8 cellular contexts compared by ENCODE assay signal in genomic region chr19:49665301-49666119, GRCh38. TPM values are rescaled to one million over a fixed set of nuclear protein-coding genes. Genes with fewer than 3 reads are reported as not detected.
DNase-seq lines count a peak whose midpoint lies in the region; ATAC-seq and TF ChIP-seq lines count a peak whose summit lies in the region.

Gene BCL2L12, plus strand, starts transcription at chr19:49665933. Its CDS starts 760 bp downstream, at chr19:49666693.
Gene IRF3, minus strand, starts transcription at chr19:49665857. Its CDS starts 1,019 bp downstream, at chr19:49664838.

- no peaks in the 10 kb centered on the region for H3K9me3 ChIP-seq in WERI-Rb-1 (ENCODE audit: severe bottlenecking)
- H3K9me3 ChIP-seq in breast epithelium: no peaks in the 10 kb centered on the region
- H3K9me3 ChIP-seq in iPS-20b (ENCODE audit: insufficient read depth, low read depth, low read length): peaks cover 1% of the 10 kb centered on the region; the same call in 1 of the 2 replicates
- no peaks in the 10 kb centered on the region for H3K9me3 ChIP-seq in skeletal muscle tissue (ENCODE audit: control insufficient read depth in 3 of 3, low read length in 3 of 3)

- H3K4me3 ChIP-seq in ACC112 (ENCODE audit: low read depth, low read length) (peak within 1 kb of the TSS; percentile 90), WERI-Rb-1 (ENCODE audit: low read depth, low read length) (peak within 1 kb of the TSS; percentile 75), breast epithelium (peak within 1 kb of the TSS; percentile 70 to 79 (median 77)), iPS-20b (ENCODE audit: low read length) (peak within 1 kb of the TSS; percentile 88), skeletal muscle tissue (ENCODE audit: low read length in 3 of 3) (peak within 1 kb of the TSS; percentile 87 to 94 (median 91))

- DNase-seq in NCI-H2227 treated with DMSO at 0.1 percent for 48 hours (lab: John Stamatoyannopoulos, UW) (peak; percentile 78), WERI-Rb-1 (peak; percentile 95), breast epithelium (ENCODE audit: low spot score in 2 of 2) (peak; percentile 95 to 97)

- H3K36me3 ChIP-seq in ACC112 (ENCODE audit: insufficient read depth, low read length): 0 out of 2 replicates have a peak, but pooled peaks cover 3% of the 10 kb centered on the region
- peaks cover 24% of the 10 kb centered on the region for H3K36me3 ChIP-seq in WERI-Rb-1
- H3K36me3 ChIP-seq in breast epithelium: no peaks in the 10 kb centered on the region
- H3K36me3 ChIP-seq in iPS-20b (ENCODE audit: insufficient read depth, low read depth, low read length): peaks cover 54% of the 10 kb centered on the region
- peaks cover 19 to 31% (median 22%) of the 10 kb centered on the region in 3 donors for H3K36me3 ChIP-seq in skeletal muscle tissue (ENCODE audit: control insufficient read depth in 3 of 3, insufficient read depth in 3 of 3, low read length in 3 of 3)

- intact Hi-C loops in breast epithelium (cut with DNase I; ENCODE audit: low total_unique reads): loop anchor here (10.0 kb wide), 1 partner anchor 171 kb away; the partner anchor contains the start of gene RPS11

- peak; percentile 77 for TF ChIP-seq POLR2A in breast epithelium (IDR thresholded peaks at IDR 0.05)

- H3K4me1 ChIP-seq in ACC112 (ENCODE audit: control insufficient read depth, insufficient read depth, low read length, unreplicated experiment): peaks cover 4% of the 10 kb centered on the region
- H3K4me1 ChIP-seq in breast epithelium: peaks cover 6 to 7% of the 10 kb centered on the region in 2 donors
- no peaks in the 10 kb centered on the region; the same call in 1 of the 2 replicates for H3K4me1 ChIP-seq in iPS-20b (ENCODE audit: insufficient read depth, low read length)
- peaks cover 20 to 33% (median 28%) of the 10 kb centered on the region in 3 donors for H3K4me1 ChIP-seq in skeletal muscle tissue (ENCODE audit: control insufficient read depth in 3 of 3, insufficient read depth in 3 of 3, low read length in 3 of 3)

- H3K9ac ChIP-seq in iPS-20b (ENCODE audit: low read depth, low read length) (peak within 1 kb of the TSS; percentile 91), skeletal muscle tissue (ENCODE audit: low read depth in 1 of 3, low read length in 3 of 3) (peak within 1 kb of the TSS; percentile 91)

- H2AFZ ChIP-seq in ACC112 (ENCODE audit: low read length, unreplicated experiment): no peak within 1 kb of the TSS

- H3K79me2 ChIP-seq in ACC112 (ENCODE audit: control insufficient read depth, insufficient read depth, low read length, unreplicated experiment): peaks cover 16% of the 10 kb centered on the region

- H3K27ac ChIP-seq in ACC112 (ENCODE audit: low read depth, low read length): peak within 1 kb of the TSS; percentile 45
- H3K27ac ChIP-seq in WERI-Rb-1: peak within 1 kb of the TSS; percentile 70
- H3K27ac ChIP-seq in breast epithelium: peak within 1 kb of the TSS; percentile 88 to 93
- peak within 1 kb of the TSS; percentile 72 for H3K27ac ChIP-seq in iPS-20b (ENCODE audit: low read length)
- H3K27ac ChIP-seq in skeletal muscle tissue (ENCODE audit: low read depth, low read length): peak within 1 kb of the TSS; percentile 90

- no peaks in the 10 kb centered on the region for H3K27me3 ChIP-seq in ACC112 (ENCODE audit: insufficient read depth, low read length)
- H3K27me3 ChIP-seq in WERI-Rb-1 (ENCODE audit: insufficient read depth, low read depth, severe bottlenecking): no peaks in the 10 kb centered on the region
- no peaks in the 10 kb centered on the region for H3K27me3 ChIP-seq in breast epithelium
- no peaks in the 10 kb centered on the region for H3K27me3 ChIP-seq in iPS-20b (ENCODE audit: insufficient read depth, low read length)
- no peaks in the 10 kb centered on the region for H3K27me3 ChIP-seq in skeletal muscle tissue (ENCODE audit: control insufficient read depth in 3 of 3, insufficient read depth in 3 of 3, low read length in 3 of 3)

- ATAC-seq in GM18868 (IDR thresholded peaks at IDR 0.05; ENCODE audit: unreplicated experiment) (peak; percentile 79), HG03103 (IDR thresholded peaks at IDR 0.05; ENCODE audit: low read depth, unreplicated experiment) (peak; percentile 67)

- no peak for TF ChIP-seq CTCF in WERI-Rb-1 (IDR thresholded peaks at IDR 0.05; ENCODE audit: low read depth, low read length)
- no peak for TF ChIP-seq CTCF in breast epithelium (IDR thresholded peaks at IDR 0.05)

RNA-seq across cellular contexts. Expression of gene BCL2L12, which starts in this region (rescaled TPM):
- 10 to 100 TPM in 1 of 3 donors, 1 to 10 TPM in 2; 5.1 to 11.7 (median 8.5) TPM for total RNA-seq in breast epithelium
- 4.7 TPM for total RNA-seq in skeletal muscle tissue

RNA-seq across cellular contexts. Expression of gene IRF3, which starts in this region (rescaled TPM):
- total RNA-seq in breast epithelium (100 to 1,000 TPM in 1 of 3 donors, 10 to 100 TPM in 2; 39.7 to 100 (median 52.4) TPM), skeletal muscle tissue (31.3 TPM)

Comparison
In these comparisons a context has a peak if more than half of its experiments do, and no peak if none do; other contexts are left out.
1. Peak in every context shown above with its lines: DNase-seq, ATAC-seq, H3K4me3 ChIP-seq and H3K27ac ChIP-seq.